In genomic region chr17:57561072-57561861, GRCh38 we compare ENCODE assay signal across 17 cellular contexts.
DNase-seq lines count a peak whose midpoint lies in the region; ATAC-seq and TF ChIP-seq lines count a peak whose summit lies in the region.
"Had no signal": no experiment of that assay in that cellular context is flagged by ENCODE, and none has a peak within 500 bp of the region (broad histone marks: within the 10 kb centered on the region; RNA-seq: fewer than 3 reads in every experiment).

No MANE protein-coding gene starts in this region.

- ATAC-seq in HG02678 (IDR thresholded peaks at IDR 0.05; ENCODE audit: unreplicated experiment), result no peak
- ATAC-seq in HG03378 (IDR thresholded peaks at IDR 0.05; ENCODE audit: unreplicated experiment), result no peak
- ATAC-seq: activated CD4-positive, CD25-positive, alpha-beta regulatory T cell treated with anti-CD3 and anti-CD28 coated beads, Interleukin-2, amount 50 U/mL, for 24 hours; esophagus mucosa; left lobe of liver had no signal

- no peak overlapping the region for H2BK15ac ChIP-seq in H9 (ENCODE audit: low read depth, low read length)

- no peak overlapping the region; a peak in 1 of 20 replicates for H3K4me3 ChIP-seq in BLaER1 treated with 17β-estradiol and CSF1 and Interleukin-3, amounts not matched to agents 10 nM and 100 nM
- H3K4me3 ChIP-seq in OCI-LY7 (ENCODE audit: low read depth, low read length, poor library complexity, severe bottlenecking), result peak overlapping the region; percentile 31
- H3K4me3 ChIP-seq in Peyer's patch, result no peak overlapping the region
- H3K4me3 ChIP-seq: coronary artery had no signal

- H3K4me2 ChIP-seq in BLaER1 treated with 17β-estradiol and CSF1 and Interleukin-3, amounts not matched to agents 10 nM and 100 nM, result peak overlapping the region; percentile 50 to 97 (median 94)
- H3K4me2 ChIP-seq in H9 (ENCODE audit: insufficient read depth, insufficient read length, low read length), result no peak overlapping the region
- H3K4me2 ChIP-seq in OCI-LY7 (ENCODE audit: low read length), result peak overlapping the region; percentile 90

- H3K9me3 Mint-ChIP-seq in H9, result no peaks in the 10 kb centered on the region

- no peaks in the 10 kb centered on the region for H3K9me3 ChIP-seq in BLaER1 treated with 17β-estradiol and CSF1 and Interleukin-3, amounts not matched to agents 10 nM and 100 nM (replicated peaks in 1 of 11)
- no peaks in the 10 kb centered on the region for H3K9me3 ChIP-seq in H9 (ENCODE audit: control insufficient read depth, low read depth, low read length)
- H3K9me3 ChIP-seq in OCI-LY7 (ENCODE audit: low read length), result no peaks in the 10 kb centered on the region
- no peaks in the 10 kb centered on the region for H3K9me3 ChIP-seq in Peyer's patch

- H3K27ac Mint-ChIP-seq in H9, result peak overlapping the region; percentile 23 to 66 (median 27); a peak in 3 of 7 replicates

- 0 out of 22 replicates have a peak, but pooled peaks cover 0 to 7% (median 0%) of the 10 kb centered on the region in 11 experiments for H3K27me3 ChIP-seq in BLaER1 treated with 17β-estradiol and CSF1 and Interleukin-3, amounts not matched to agents 10 nM and 100 nM
- H3K27me3 ChIP-seq in H9 (ENCODE audit: insufficient read depth, low read length) (no peaks in the 10 kb centered on the region), Peyer's patch (no peaks in the 10 kb centered on the region)

- H2BK5ac ChIP-seq in H9 (ENCODE audit: insufficient read length, low read length), result no peak overlapping the region

- no peaks in the 10 kb centered on the region for H3K23me2 ChIP-seq in H9 (ENCODE audit: insufficient read length, low read depth, low read length, poor library complexity, severe bottlenecking)

- no peak overlapping the region for H2BK12ac ChIP-seq in H9 (ENCODE audit: insufficient read length, low read depth, low read length)

- peak overlapping the region in 8 of 11 experiments; percentile 85 to 94 (median 90); a peak in 16 of 22 replicates for H3K27ac ChIP-seq in BLaER1 treated with 17β-estradiol and CSF1 and Interleukin-3, amounts not matched to agents 10 nM and 100 nM
- H3K27ac ChIP-seq in H9 (ENCODE audit: insufficient read length, low read depth, low read length) (no peak overlapping the region), OCI-LY7 (ENCODE audit: low read depth, low read length, poor library complexity, severe bottlenecking) (peak overlapping the region; percentile 99), Peyer's patch (no peak overlapping the region)
- H3K27ac ChIP-seq: C4-2B had no signal

- H3K4me3 Mint-ChIP-seq in H9, result no peak overlapping the region

- H3K4me1 ChIP-seq in BLaER1 treated with 17β-estradiol and CSF1 and Interleukin-3, amounts not matched to agents 10 nM and 100 nM, result peaks cover 54 to 89% (median 70%) of the 10 kb centered on the region in 10 experiments
- H3K4me1 ChIP-seq in H9 (ENCODE audit: insufficient read depth, low read length) (peaks cover 6% of the 10 kb centered on the region; the same call in 1 of the 2 replicates), OCI-LY7 (ENCODE audit: insufficient read depth, low read length, poor library complexity, severe bottlenecking) (peaks cover 74% of the 10 kb centered on the region), Peyer's patch (no peaks in the 10 kb centered on the region)

- POLR2A ChIA-PET in OCI-LY7 (lab: Charles Lee), result interaction anchor here (1.1 to 3.4 kb wide), 2 partner anchors 10 to 18 kb away, joined by 3 to 19 read pairs; no protein-coding TSS in a partner anchor

- peaks cover 11 to 21% of the 10 kb centered on the region in 2 experiments for H3K4me1 Mint-ChIP-seq in H9

- no peak overlapping the region for H3K14ac ChIP-seq in H9 (ENCODE audit: insufficient read depth, low read length)

- intact Hi-C loops in OCI-LY7 (cut with micrococcal nuclease; ENCODE audit: unreplicated experiment), result no loop called here

- H2AFZ ChIP-seq in H9 (ENCODE audit: low read length) (no peak overlapping the region), OCI-LY7 (ENCODE audit: low read length) (peak overlapping the region; percentile 34; the same call in 1 of the 2 replicates)

- H3K79me2 ChIP-seq in H9 (ENCODE audit: insufficient read depth, low read length) (no peaks in the 10 kb centered on the region), OCI-LY7 (ENCODE audit: insufficient read depth, low read depth, low read length) (0 out of 2 replicates have a peak, but pooled peaks cover 2% of the 10 kb centered on the region)

- H3K56ac ChIP-seq in H9 (ENCODE audit: insufficient read length, low read depth, low read length), result no peak overlapping the region

- TF ChIP-seq POLR2A in Peyer's patch (IDR thresholded peaks at IDR 0.05), result no peak

- H3K23ac ChIP-seq in H9 (ENCODE audit: insufficient read length, low read depth, low read length), result no peak overlapping the region

- TF ChIP-seq CTCF in H9 (conservative IDR thresholded peaks at IDR 0.05) (no peak), OCI-LY7 (conservative IDR thresholded peaks at IDR 0.05; ENCODE audit: low read length) (no peak), Peyer's patch (IDR thresholded peaks at IDR 0.05) (no peak)

- CTCF ChIA-PET in OCI-LY7 (lab: Charles Lee; ENCODE audit: unreplicated experiment), result no interaction called here

- no peak overlapping the region for H4K91ac ChIP-seq in H9 (ENCODE audit: insufficient read length, low read depth, low read length)

- no peak overlapping the region for H4K8ac ChIP-seq in H9 (replicated peaks; ENCODE audit: insufficient read length, low read depth, low read length)

- H3T11ph ChIP-seq in H9 (ENCODE audit: low read length), result no peak overlapping the region

- no peak overlapping the region for H2BK20ac ChIP-seq in H9 (ENCODE audit: low read depth, low read length, poor library complexity, severe bottlenecking)

- H2AK5ac ChIP-seq in H9 (ENCODE audit: insufficient read length, low read length), result no peak overlapping the region

- H3K4ac ChIP-seq in H9 (ENCODE audit: low read depth, low read length), result no peak overlapping the region

- no peaks in the 10 kb centered on the region for H3K79me1 ChIP-seq in H9 (ENCODE audit: insufficient read depth, low read depth, low read length, poor library complexity, severe bottlenecking)

- peaks cover 0 to 12% (median 0%) of the 10 kb centered on the region in 11 experiments; a peak in 2 of 22 replicates for H4K20me1 ChIP-seq in BLaER1 treated with 17β-estradiol and CSF1 and Interleukin-3, amounts not matched to agents 10 nM and 100 nM
- H4K20me1 ChIP-seq in H9 (ENCODE audit: control insufficient read depth, insufficient read depth, insufficient read length) (no peaks in the 10 kb centered on the region), OCI-LY7 (ENCODE audit: insufficient read depth, low read length) (no peaks in the 10 kb centered on the region)

- H3K9me2 ChIP-seq in OCI-LY7 (ENCODE audit: insufficient read depth, low read length), result no peaks in the 10 kb centered on the region

- WGBS in H9 (ENCODE audit: extremely low coverage, insufficient read length, low lambda C conversion rate), result no CpG with 5 or more reads among the region's 12 CpGs

- H3K9ac ChIP-seq in BLaER1 treated with 17β-estradiol and CSF1 and Interleukin-3, amounts not matched to agents 10 nM and 100 nM, result peak overlapping the region in 8 of 11 experiments; percentile 37 to 85 (median 68); a peak in 15 of 22 replicates
- no peak overlapping the region for H3K9ac ChIP-seq in H9 (ENCODE audit: extremely low read depth, insufficient read length, low read length)

- no peak overlapping the region for H3K18ac ChIP-seq in H9 (ENCODE audit: insufficient read length, low read depth, low read length)

- no peak overlapping the region for H2BK120ac ChIP-seq in H9 (ENCODE audit: low read depth, low read length, poor library complexity, severe bottlenecking)

- no TSS peak for BruUV-seq in OCI-LY7 (replicated peaks; lab: Mats Ljungman, UMichigan)

- DNase-seq in H9 (no peak), OCI-LY7 (ENCODE audit: low spot score) (peak; percentile 71), left kidney (ENCODE audit: low read depth, low spot score) (peak; percentile 67), NCI-H526 (lab: John Stamatoyannopoulos, UW) (no peak), Peyer's patch (no peak)
- DNase-seq: activated T-cell treated with anti-CD3 and anti-CD28 coated beads for 4 hours; IMR-90; NCI-H187 treated with DMSO at 0.1 percent for 48 hours; stimulated activated CD8-positive, alpha-beta memory T cell treated with anti-CD3 and anti-CD28 coated beads, Interleukin-4, amount 100 ng/mL, for 48 hours had no signal

- no peaks in the 10 kb centered on the region; a peak in 2 of 7 replicates for H3K36me3 Mint-ChIP-seq in H9 (ENCODE audit: insufficient read depth in 1 of 3, low read depth in 3 of 3)

- H3K36me3 ChIP-seq in BLaER1 treated with 17β-estradiol and CSF1 and Interleukin-3, amounts not matched to agents 10 nM and 100 nM, result peaks cover 0 to 64% (median 30%) of the 10 kb centered on the region in 11 experiments; a peak in 17 of 22 replicates
- peaks cover 4% of the 10 kb centered on the region; the same call in 1 of the 2 replicates for H3K36me3 ChIP-seq in OCI-LY7 (ENCODE audit: insufficient read depth, low read length)
- no peaks in the 10 kb centered on the region for H3K36me3 ChIP-seq in Peyer's patch

- H3K27me3 Mint-ChIP-seq in H9 (ENCODE audit: low read depth), result no peaks in the 10 kb centered on the region

- no peak overlapping the region for H4K5ac ChIP-seq in H9 (ENCODE audit: insufficient read length, low read depth, low read length)

Comparison
In these comparisons a context has a peak if more than half of its experiments do, and no peak if none do; other contexts are left out.
1. H3K27ac ChIP-seq: peak in BLaER1 treated with 17β-estradiol and CSF1 and Interleukin-3, amounts not matched to agents 10 nM and 100 nM (8 of 11) and OCI-LY7 (single experiment); none in H9 (single experiment) and Peyer's patch (0 of 4).
2. DNase-seq: peak in OCI-LY7 (single experiment) and left kidney (single experiment); none in H9 (single experiment), NCI-H526 (0 of 2) and Peyer's patch (0 of 3).